In genomic region chr17:65228734-65229390, GRCh38 we compare ENCODE assay signal across 8 cellular contexts.
DNase-seq lines count a peak whose midpoint lies in the region; ATAC-seq and TF ChIP-seq lines count a peak whose summit lies in the region.

No MANE protein-coding gene starts in this region.

- peaks cover 25% of the 10 kb centered on the region for H3F3A ChIP-seq in SK-N-SH (replicated peaks; ENCODE audit: insufficient read depth)

- peak; percentile 17 for DNase-seq in mammary epithelial cell
- no peak for DNase-seq in MCF 10A (ENCODE audit: unreplicated experiment)
- peak; percentile 90 for DNase-seq in SK-N-SH
- DNase-seq in central memory CD8-positive, alpha-beta T cell (ENCODE audit: low spot score in 2 of 2), result peak; percentile 21 to 31
- DNase-seq in stimulated activated CD4-positive, alpha-beta T cell treated with anti-CD3 and anti-CD28 coated beads, Interleukin-4, amount 100 ng/mL, for 1 hour, result peak; percentile 27
- DNase-seq in NCI-H2029 treated with DMSO at 0.1 percent for 48 hours (lab: John Stamatoyannopoulos, UW), result no peak
- no peak for DNase-seq in sigmoid colon

- dilution Hi-C loops in mammary epithelial cell (cut with HindIII; ENCODE audit: low sequenced_read_pairs), result no loop called here

- peak; percentile 85 for ATAC-seq in HG03378 (IDR thresholded peaks at IDR 0.05; ENCODE audit: unreplicated experiment)
- peak; percentile 88 for ATAC-seq in central memory CD8-positive, alpha-beta T cell (replicated peaks; ENCODE audit: extremely low read depth, poor library complexity, severe bottlenecking)

- no peak for TF ChIP-seq POLR2A in sigmoid colon (IDR thresholded peaks at IDR 0.05)

- no peak overlapping the region for H3K27ac ChIP-seq in mammary epithelial cell (ENCODE audit: insufficient read depth, low read depth, low read length)
- H3K27ac ChIP-seq in SK-N-SH (ENCODE audit: low read depth in 2 of 2, low read length in 1 of 2), result peak overlapping the region; percentile 47 to 91; a peak in 3 of 4 replicates
- no peak overlapping the region for H3K27ac ChIP-seq in sigmoid colon

- peaks cover 32% of the 10 kb centered on the region for H3K27me3 Mint-ChIP-seq in MCF 10A (ENCODE audit: insufficient read depth, unreplicated experiment)
- no peaks in the 10 kb centered on the region for H3K27me3 Mint-ChIP-seq in central memory CD8-positive, alpha-beta T cell

- no peaks in the 10 kb centered on the region for H3K9me3 Mint-ChIP-seq in MCF 10A (ENCODE audit: unreplicated experiment)
- H3K9me3 Mint-ChIP-seq in central memory CD8-positive, alpha-beta T cell, result no peaks in the 10 kb centered on the region

- H3K4me1 ChIP-seq in mammary epithelial cell (ENCODE audit: insufficient read depth, low read length) (no peaks in the 10 kb centered on the region), SK-N-SH (ENCODE audit: control insufficient read depth in 1 of 2, insufficient read depth in 2 of 2, low read depth in 1 of 2, low read length in 1 of 2) (peaks cover 10 to 29% of the 10 kb centered on the region in 2 experiments; a peak in 3 of 4 replicates), sigmoid colon (peaks cover 0 to 10% (median 7%) of the 10 kb centered on the region in 4 donors)

- POLR2A ChIA-PET in MCF 10A (lab: Yijun Ruan, JAX) (no interaction called here), SK-N-SH (lab: Yijun Ruan, JAX) (no interaction called here)

- intact Hi-C loops in mammary epithelial cell (cut with micrococcal nuclease) (no loop called here), MCF 10A (cut with micrococcal nuclease) (no loop called here), sigmoid colon (cut with DNase I) (no loop called here)

- TF ChIP-seq EP300 in SK-N-SH (IDR thresholded peaks at IDR 0.05; ENCODE audit: borderline replicate concordance in 1 of 2, low read depth in 1 of 2, low read length in 1 of 2), result peak; percentile 92 to 93
- TF ChIP-seq EP300 in sigmoid colon (IDR thresholded peaks at IDR 0.05), result no peak

- no peak overlapping the region for H3K27ac Mint-ChIP-seq in MCF 10A (ENCODE audit: low read depth, unreplicated experiment)
- H3K27ac Mint-ChIP-seq in central memory CD8-positive, alpha-beta T cell (ENCODE audit: low read depth), result peak overlapping the region; percentile 79

- H3K4me3 Mint-ChIP-seq in MCF 10A (ENCODE audit: unreplicated experiment), result no peak overlapping the region
- H3K4me3 Mint-ChIP-seq in central memory CD8-positive, alpha-beta T cell, result peak overlapping the region; percentile 73

- peak; percentile 6; the same call in 1 of the 2 replicates for TF ChIP-seq RAD21 in SK-N-SH (IDR thresholded peaks at IDR 0.05; ENCODE audit: low read length)

- H3K9me2 ChIP-seq in SK-N-SH, result no peaks in the 10 kb centered on the region

- H3K4me1 Mint-ChIP-seq in MCF 10A (ENCODE audit: insufficient read depth, unreplicated experiment), result no peaks in the 10 kb centered on the region
- H3K4me1 Mint-ChIP-seq in central memory CD8-positive, alpha-beta T cell, result peaks cover 35% of the 10 kb centered on the region

- in situ Hi-C loops in mammary epithelial cell (cut with MboI; ENCODE audit: low sequenced_read_pairs in 2 of 2), result loop anchor here in 1 of 2 donors (25.0 kb wide), 1 partner anchor 933 kb away; no protein-coding TSS in a partner anchor

- no peak overlapping the region for H2AFZ ChIP-seq in mammary epithelial cell (ENCODE audit: low read depth, low read length)
- peak overlapping the region; percentile 4; the same call in 1 of the 2 replicates for H2AFZ ChIP-seq in SK-N-SH (ENCODE audit: low read depth)

- H3K4me2 ChIP-seq in mammary epithelial cell (ENCODE audit: insufficient read depth, low read depth, low read length) (no peak overlapping the region), SK-N-SH (peak overlapping the region; percentile 66)

- no peak for TF ChIP-seq CTCF in mammary epithelial cell (conservative IDR thresholded peaks at IDR 0.05 in 1 of 2, IDR thresholded peaks at IDR 0.05 in 1 of 2; ENCODE audit: extremely low read depth in 1 of 2, insufficient read depth in 1 of 2, low read depth in 1 of 2, low read length in 2 of 2)
- TF ChIP-seq CTCF in MCF 10A (IDR thresholded peaks at IDR 0.05; ENCODE audit: unreplicated experiment), result no peak
- TF ChIP-seq CTCF in SK-N-SH (IDR thresholded peaks at IDR 0.05), result no peak
- no peak for TF ChIP-seq CTCF in sigmoid colon (IDR thresholded peaks at IDR 0.05)

- H3K36me3 ChIP-seq in mammary epithelial cell (ENCODE audit: insufficient read depth, low read length), result no peaks in the 10 kb centered on the region
- no peaks in the 10 kb centered on the region for H3K36me3 ChIP-seq in SK-N-SH (replicated peaks in 1 of 2; ENCODE audit: control insufficient read depth in 1 of 2, insufficient read depth in 2 of 2, low read length in 1 of 2)
- no peaks in the 10 kb centered on the region for H3K36me3 ChIP-seq in sigmoid colon

- H3K27me3 ChIP-seq in mammary epithelial cell (ENCODE audit: insufficient read depth, low read length) (no peaks in the 10 kb centered on the region), SK-N-SH (ENCODE audit: insufficient read depth) (no peaks in the 10 kb centered on the region), sigmoid colon (peaks cover 0 to 30% (median 8%) of the 10 kb centered on the region in 3 donors)

- H3K36me3 Mint-ChIP-seq in MCF 10A (ENCODE audit: insufficient read depth, unreplicated experiment), result peaks cover under 1% of the 10 kb centered on the region
- H3K36me3 Mint-ChIP-seq in central memory CD8-positive, alpha-beta T cell (ENCODE audit: insufficient read depth), result peaks cover 2% of the 10 kb centered on the region

- no peaks in the 10 kb centered on the region for H4K20me1 ChIP-seq in mammary epithelial cell (ENCODE audit: insufficient read depth, low read length)
- no peaks in the 10 kb centered on the region for H4K20me1 ChIP-seq in SK-N-SH (ENCODE audit: insufficient read depth)

- CTCF ChIA-PET in mammary epithelial cell (lab: Charles Lee; ENCODE audit: low non-redundant PET) (no interaction called here), MCF 10A (lab: Yijun Ruan, JAX) (interaction anchor here (0.5 to 1.2 kb wide), 3 partner anchors 65 to 564 kb away, joined by 3 to 4 read pairs (median 3); no protein-coding TSS in a partner anchor), SK-N-SH (lab: Yijun Ruan, JAX) (interaction anchor here (1.0 to 6.2 kb wide), 6 partner anchors 55 to 962 kb away, joined by 3 to 148 read pairs (median 4); partner anchors contain the start of gene RGS9)

- H3K9me3 ChIP-seq in mammary epithelial cell (replicated peaks; ENCODE audit: insufficient read depth, low read length), result no peaks in the 10 kb centered on the region
- no peaks in the 10 kb centered on the region for H3K9me3 ChIP-seq in SK-N-SH
- no peaks in the 10 kb centered on the region for H3K9me3 ChIP-seq in sigmoid colon

- H3K4me3 ChIP-seq in mammary epithelial cell (replicated peaks in 1 of 3; ENCODE audit: insufficient read depth in 1 of 3, low read depth in 2 of 3, low read length in 3 of 3), result no peak overlapping the region
- H3K4me3 ChIP-seq in SK-N-SH (ENCODE audit: low read depth in 2 of 2, low read length in 1 of 2), result peak overlapping the region in 1 of 2 experiments; percentile 10; a peak in 1 of 4 replicates
- no peak overlapping the region for H3K4me3 ChIP-seq in sigmoid colon

- no peaks in the 10 kb centered on the region for H3K79me2 ChIP-seq in mammary epithelial cell (ENCODE audit: insufficient read depth, low read length)
- no peaks in the 10 kb centered on the region for H3K79me2 ChIP-seq in SK-N-SH (ENCODE audit: insufficient read depth)

- BruUV-seq in mammary epithelial cell (replicated peaks; lab: Mats Ljungman, UMichigan) (no TSS peak), MCF 10A (replicated peaks; lab: Mats Ljungman, UMichigan) (no TSS peak)

- WGBS in mammary epithelial cell (ENCODE audit: low coverage, missing lambda C conversion rate), result 48% methylated on average over 11 of the region's 11 CpGs
- 13% methylated on average over 11 of the region's 11 CpGs for WGBS in SK-N-SH (ENCODE audit: low lambda C conversion rate)
- 34 to 71% methylated on average over 11 of the region's 11 CpGs for WGBS in sigmoid colon, 2 donors

- H3K9ac ChIP-seq in mammary epithelial cell (ENCODE audit: insufficient read depth, low read length) (no peak overlapping the region), SK-N-SH (no peak overlapping the region)

TF ChIP-seq in SK-N-SH, 30 proteins besides CTCF, POLR2A, EP300 and RAD21 (continues in another document):
- TF ChIP-seq POLR2AphosphoS5 (IDR thresholded peaks at IDR 0.05; ENCODE audit: low read depth, low read length) (peak; percentile 88), NFIC (IDR thresholded peaks at IDR 0.05; ENCODE audit: borderline replicate concordance) (peak; percentile 98), YY1 (IDR thresholded peaks at IDR 0.05; ENCODE audit: low read depth) (no peak), EZH2phosphoT487 (IDR thresholded peaks at IDR 0.05; ENCODE audit: borderline replicate concordance, low read depth) (no peak), FOXM1 (IDR thresholded peaks at IDR 0.05; ENCODE audit: low read depth) (peak; percentile 97), SIN3A (IDR thresholded peaks at IDR 0.05; ENCODE audit: borderline replicate concordance, low read depth, low read length) (peak; percentile 85), MXI1 (IDR thresholded peaks at IDR 0.05; ENCODE audit: low read depth, low read length) (peak; percentile 52), TEAD4 (IDR thresholded peaks at IDR 0.05; ENCODE audit: borderline replicate concordance, insufficient read depth) (peak; percentile 98), TAF1 (IDR thresholded peaks at IDR 0.05; ENCODE audit: borderline replicate concordance, low read depth, low read length) (peak; percentile 60; the same call in 1 of the 2 replicates), RXRA (IDR thresholded peaks at IDR 0.05; ENCODE audit: borderline replicate concordance, low read depth) (peak; percentile 90; the same call in 1 of the 2 replicates), CHD2 (IDR thresholded peaks at IDR 0.05; ENCODE audit: low read length, partially characterized antibody) (peak; percentile 79)
- TF ChIP-seq, protein P1, sequence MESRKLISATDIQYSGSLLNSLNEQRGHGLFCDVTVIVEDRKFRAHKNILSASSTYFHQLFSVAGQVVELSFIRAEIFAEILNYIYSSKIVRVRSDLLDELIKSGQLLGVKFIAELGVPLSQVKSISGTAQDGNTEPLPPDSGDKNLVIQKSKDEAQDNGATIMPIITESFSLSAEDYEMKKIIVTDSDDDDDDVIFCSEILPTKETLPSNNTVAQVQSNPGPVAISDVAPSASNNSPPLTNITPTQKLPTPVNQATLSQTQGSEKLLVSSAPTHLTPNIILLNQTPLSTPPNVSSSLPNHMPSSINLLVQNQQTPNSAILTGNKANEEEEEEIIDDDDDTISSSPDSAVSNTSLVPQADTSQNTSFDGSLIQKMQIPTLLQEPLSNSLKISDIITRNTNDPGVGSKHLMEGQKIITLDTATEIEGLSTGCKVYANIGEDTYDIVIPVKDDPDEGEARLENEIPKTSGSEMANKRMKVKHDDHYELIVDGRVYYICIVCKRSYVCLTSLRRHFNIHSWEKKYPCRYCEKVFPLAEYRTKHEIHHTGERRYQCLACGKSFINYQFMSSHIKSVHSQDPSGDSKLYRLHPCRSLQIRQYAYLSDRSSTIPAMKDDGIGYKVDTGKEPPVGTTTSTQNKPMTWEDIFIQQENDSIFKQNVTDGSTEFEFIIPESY (IDR thresholded peaks at IDR 0.05; ENCODE audit: borderline replicate concordance, low read depth), result no peak; the same call in 1 of the 2 replicates

Comparison
In these comparisons a context has a peak if more than half of its experiments do, and no peak if none do; other contexts are left out.
1. DNase-seq: peak in mammary epithelial cell (single experiment), SK-N-SH (single experiment), central memory CD8-positive, alpha-beta T cell (2 of 2) and stimulated activated CD4-positive, alpha-beta T cell treated with anti-CD3 and anti-CD28 coated beads, Interleukin-4, amount 100 ng/mL, for 1 hour (single experiment); none in MCF 10A (single experiment), NCI-H2029 treated with DMSO at 0.1 percent for 48 hours (single experiment) and sigmoid colon (single experiment).
2. H3K27ac ChIP-seq: peak in SK-N-SH (2 of 2); none in mammary epithelial cell (single experiment) and sigmoid colon (0 of 4).